Comparison of ENCODE assay signal across 9 cellular contexts in the genomic region with DNA sequence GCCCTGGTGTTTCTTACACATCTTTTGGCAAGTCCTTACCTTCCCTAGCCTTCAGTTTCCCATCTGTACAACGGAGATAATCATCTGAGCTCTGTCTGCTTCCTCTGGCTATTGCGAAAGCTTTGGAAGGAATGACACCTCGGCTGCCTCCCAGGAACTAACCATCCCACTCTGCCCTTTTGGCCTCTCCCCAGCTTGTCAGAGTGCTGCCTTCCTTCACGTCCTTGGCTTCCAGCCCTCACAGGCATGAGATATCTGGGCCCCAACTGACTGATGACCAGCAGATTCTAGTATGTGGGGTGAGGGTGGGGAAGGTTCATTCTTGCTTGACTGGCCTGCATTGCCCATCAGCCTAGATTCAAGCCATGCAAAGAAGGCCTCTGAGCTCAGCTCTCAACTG.
DNase-seq lines count a peak whose midpoint lies in the region; ATAC-seq lines count a peak whose summit lies in the region.
"Had no signal": no experiment of that assay in that cellular context is flagged by ENCODE, and none has a peak within 500 bp of the region (broad histone marks: within the 10 kb centered on the region; RNA-seq: fewer than 3 reads in every experiment).

No MANE protein-coding gene starts in this region.

- H3K4me1 Mint-ChIP-seq in activated T-helper 1 cell treated with anti-CD3 and anti-CD28 coated beads, Interleukin-12 subunit alpha, Interleukin-12 subunit beta, Interleukin-2, Interleukin-4 antibody, amounts not matched to agents 30 ng/mL and 10 ng/mL and 1 ng/mL, durations not matched to agents 14 hours and 24 hours and 36 hours (ENCODE audit: low read depth): peaks cover 87% of the 10 kb centered on the region

- H3K4me1 ChIP-seq in skeletal muscle tissue (ENCODE audit: control insufficient read depth in 3 of 3, insufficient read depth in 3 of 3, low read length in 3 of 3): peaks cover 11 to 34% (median 24%) of the 10 kb centered on the region in 3 donors

- ATAC-seq in GM21825 (IDR thresholded peaks at IDR 0.05; ENCODE audit: unreplicated experiment) (no peak), HG03139 (IDR thresholded peaks at IDR 0.05; ENCODE audit: unreplicated experiment) (no peak)

- no peaks in the 10 kb centered on the region for H3K27me3 Mint-ChIP-seq in activated T-helper 1 cell treated with anti-CD3 and anti-CD28 coated beads, Interleukin-12 subunit alpha, Interleukin-12 subunit beta, Interleukin-2, Interleukin-4 antibody, amounts not matched to agents 30 ng/mL and 10 ng/mL and 1 ng/mL, durations not matched to agents 14 hours and 24 hours and 36 hours (ENCODE audit: insufficient read depth)

- no peak overlapping the region for H3K4me3 Mint-ChIP-seq in activated T-helper 1 cell treated with anti-CD3 and anti-CD28 coated beads, Interleukin-12 subunit alpha, Interleukin-12 subunit beta, Interleukin-2, Interleukin-4 antibody, amounts not matched to agents 30 ng/mL and 10 ng/mL and 1 ng/mL, durations not matched to agents 14 hours and 24 hours and 36 hours

- intact Hi-C loops in activated T-helper 1 cell treated with anti-CD3 and anti-CD28 coated beads, Interleukin-12 subunit alpha, Interleukin-12 subunit beta, Interleukin-2, Interleukin-4 antibody, amounts not matched to agents 30 ng/mL and 10 ng/mL and 1 ng/mL, durations not matched to agents 14 hours and 24 hours and 36 hours (cut with micrococcal nuclease): loop anchor here (10.0 kb wide), 1 partner anchor 499 kb away; a partner anchor contains a TSS

- peaks cover 19% of the 10 kb centered on the region for H3K9me3 Mint-ChIP-seq in activated T-helper 1 cell treated with anti-CD3 and anti-CD28 coated beads, Interleukin-12 subunit alpha, Interleukin-12 subunit beta, Interleukin-2, Interleukin-4 antibody, amounts not matched to agents 30 ng/mL and 10 ng/mL and 1 ng/mL, durations not matched to agents 14 hours and 24 hours and 36 hours

- H3K27me3 ChIP-seq in skeletal muscle tissue (ENCODE audit: control insufficient read depth in 3 of 3, insufficient read depth in 3 of 3, low read length in 3 of 3): no peaks in the 10 kb centered on the region
- H3K27me3 ChIP-seq: spleen had no signal

- H3K4me3 ChIP-seq in skeletal muscle tissue (ENCODE audit: low read length in 3 of 3): no peak overlapping the region
- H3K4me3 ChIP-seq: spleen had no signal

- H3K27ac ChIP-seq in skeletal muscle tissue (ENCODE audit: low read depth, low read length): peak overlapping the region; percentile 63

- H3K9ac ChIP-seq in skeletal muscle tissue (ENCODE audit: low read depth in 1 of 3, low read length in 3 of 3): no peak overlapping the region

- peak; percentile 39 for DNase-seq in H4 (ENCODE audit: low spot score)
- DNase-seq in activated T-helper 1 cell treated with anti-CD3 and anti-CD28 coated beads, Interleukin-12 subunit alpha, Interleukin-12 subunit beta, Interleukin-2, Interleukin-4 antibody, amounts not matched to agents 30 ng/mL and 10 ng/mL and 1 ng/mL, durations not matched to agents 14 hours and 24 hours and 36 hours (ENCODE audit: low spot score): no peak
- DNase-seq in iris pigment epithelial cell (ENCODE audit: low read depth): peak; percentile 91
- DNase-seq in NK-92 treated with Interleukin-12 subunit alpha and Interleukin-12 subunit beta, amount 100 ng/mL, for 24 hours (lab: John Stamatoyannopoulos, UW): no peak
- no peak for DNase-seq in NCI-H187 treated with DMSO at 0.1 percent for 48 hours (lab: John Stamatoyannopoulos, UW)
- DNase-seq: spleen had no signal

- peak overlapping the region; percentile 31 for H3K27ac Mint-ChIP-seq in activated T-helper 1 cell treated with anti-CD3 and anti-CD28 coated beads, Interleukin-12 subunit alpha, Interleukin-12 subunit beta, Interleukin-2, Interleukin-4 antibody, amounts not matched to agents 30 ng/mL and 10 ng/mL and 1 ng/mL, durations not matched to agents 14 hours and 24 hours and 36 hours

- H3K36me3 Mint-ChIP-seq in activated T-helper 1 cell treated with anti-CD3 and anti-CD28 coated beads, Interleukin-12 subunit alpha, Interleukin-12 subunit beta, Interleukin-2, Interleukin-4 antibody, amounts not matched to agents 30 ng/mL and 10 ng/mL and 1 ng/mL, durations not matched to agents 14 hours and 24 hours and 36 hours (ENCODE audit: low read depth): peaks cover 26% of the 10 kb centered on the region

- H3K9me3 ChIP-seq in skeletal muscle tissue (ENCODE audit: control insufficient read depth in 3 of 3, low read length in 3 of 3): no peaks in the 10 kb centered on the region
- H3K9me3 ChIP-seq: spleen had no signal

- H3K36me3 ChIP-seq in skeletal muscle tissue (ENCODE audit: control insufficient read depth in 3 of 3, insufficient read depth in 3 of 3, low read length in 3 of 3): peaks cover 0 to 2% (median 0%) of the 10 kb centered on the region in 3 donors
- H3K36me3 ChIP-seq: spleen had no signal

Comparison
In these comparisons a context has a peak if more than half of its experiments do, and no peak if none do; other contexts are left out.
1. DNase-seq: peak in H4 (single experiment) and iris pigment epithelial cell (single experiment); none in activated T-helper 1 cell treated with anti-CD3 and anti-CD28 coated beads, Interleukin-12 subunit alpha, Interleukin-12 subunit beta, Interleukin-2, Interleukin-4 antibody, amounts not matched to agents 30 ng/mL and 10 ng/mL and 1 ng/mL, durations not matched to agents 14 hours and 24 hours and 36 hours (single experiment), NK-92 treated with Interleukin-12 subunit alpha and Interleukin-12 subunit beta, amount 100 ng/mL, for 24 hours (single experiment) and NCI-H187 treated with DMSO at 0.1 percent for 48 hours (single experiment).